In genomic region chr17:4204676-4205075, GRCh38 we compare ENCODE assay signal across 9 cellular contexts. TPM values are rescaled to one million over a fixed set of nuclear protein-coding genes. Genes with fewer than 3 reads are reported as not detected.
DNase-seq lines count a peak whose midpoint lies in the region; TF ChIP-seq lines count a peak whose summit lies in the region.
"Had no signal": no experiment of that assay in that cellular context is flagged by ENCODE, and none has a peak within 500 bp of the region (broad histone marks: within the 10 kb centered on the region; RNA-seq: fewer than 3 reads in every experiment).

No MANE protein-coding gene starts in this region.

- peaks cover 7% of the 10 kb centered on the region for H3K36me3 ChIP-seq in MG63
- H3K36me3 ChIP-seq: breast epithelium had no signal

- no peaks in the 10 kb centered on the region for H3K9me3 ChIP-seq in MG63
- H3K9me3 ChIP-seq: breast epithelium had no signal

- intact Hi-C loops in posterior vena cava (cut with DNase I), result no loop called here

- no peak overlapping the region for H3K4me3 ChIP-seq in AG09309 (ENCODE audit: control insufficient read depth, low read depth, low read length)
- no peak overlapping the region for H3K4me3 ChIP-seq in MG63
- H3K4me3 ChIP-seq: breast epithelium had no signal

- no peak for TF ChIP-seq CTCF in AG09309 (IDR thresholded peaks at IDR 0.05; ENCODE audit: control insufficient read depth, insufficient read depth, low read depth, low read length, missing control alignments)

- peak; percentile 99 for DNase-seq in AG09309 (ENCODE audit: low read depth)
- DNase-seq in MG63, result peak; percentile 93
- peak; percentile 98 for DNase-seq in fibroblast of peridontal ligament (ENCODE audit: extremely low read depth)
- peak; percentile 88 for DNase-seq in posterior vena cava (ENCODE audit: low spot score)
- no peak for DNase-seq in T-helper 2 cell
- no peak for DNase-seq in mesenteric fat pad (ENCODE audit: low spot score)
- DNase-seq in NCI-H1930 (lab: John Stamatoyannopoulos, UW), result no peak
- DNase-seq in SIG-M5 (lab: John Stamatoyannopoulos, UW), result no peak

- H3K27me3 ChIP-seq in MG63, result no peaks in the 10 kb centered on the region
- H3K27me3 ChIP-seq: breast epithelium had no signal

RNA-seq across cellular contexts. Expression of gene ANKFY1, which starts 59.1 kb away (rescaled TPM):
- 14.5 and 52.0 TPM in 2 replicates for total RNA-seq in MG63 (2014; rRNA removed; shearing (Covaris generic); ENCODE audit: low replicate concordance)
- total RNA-seq in posterior vena cava, result 10 to 100 TPM; 34.9 to 49.2 TPM
- total RNA-seq in mesenteric fat pad, result 51.8 TPM

Comparison
In these comparisons a context has a peak if more than half of its experiments do, and no peak if none do; other contexts are left out.
1. DNase-seq: peak in AG09309 (single experiment), MG63 (single experiment), fibroblast of peridontal ligament (single experiment) and posterior vena cava (single experiment); none in T-helper 2 cell (0 of 5), mesenteric fat pad (single experiment), NCI-H1930 (0 of 2) and SIG-M5 (single experiment).